22 cellular contexts compared by ENCODE assay signal in the genomic region with DNA sequence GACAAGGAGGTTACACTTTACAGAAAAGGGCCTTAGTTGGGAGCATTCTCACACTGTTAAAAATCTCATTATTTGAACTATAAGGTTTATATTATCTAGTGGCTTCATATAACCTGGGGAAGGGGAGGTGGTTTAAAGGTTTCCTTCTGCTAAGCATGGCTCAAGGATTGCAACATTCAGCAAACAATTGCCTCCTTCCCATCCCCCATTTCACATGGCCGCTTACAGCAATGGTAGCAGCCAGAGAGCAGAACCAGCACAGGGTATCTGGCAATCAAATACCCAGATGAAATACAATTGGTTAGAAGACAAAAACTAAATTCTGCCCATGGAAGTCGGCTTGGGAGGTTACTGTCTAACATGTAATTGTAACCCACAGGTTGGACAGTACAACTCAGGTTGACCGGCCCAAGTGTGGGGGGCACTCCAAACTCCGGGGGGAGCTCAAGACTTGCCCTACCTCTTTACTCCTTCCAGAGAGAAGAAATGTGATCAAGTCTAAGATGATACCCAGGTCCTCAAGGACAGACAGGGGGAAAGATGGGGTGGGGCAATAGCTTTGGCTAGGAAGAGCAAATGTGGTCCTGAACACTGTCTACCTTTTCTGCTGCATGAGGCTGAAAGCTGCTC. TPM values are rescaled to one million over a fixed set of nuclear protein-coding genes. Genes with fewer than 3 reads are reported as not detected.
DNase-seq lines count a peak whose midpoint lies in the region; ATAC-seq, FAIRE-seq and TF ChIP-seq lines count a peak whose summit lies in the region.
"Had no signal": no experiment of that assay in that cellular context is flagged by ENCODE, and none has a peak within 500 bp of the region (broad histone marks: within the 10 kb centered on the region; RNA-seq: fewer than 3 reads in every experiment).

No MANE protein-coding gene starts in this region.

- BruUV-seq in HepG2 (replicated peaks; lab: Mats Ljungman, UMichigan) = no TSS peak

- 0 out of 2 replicates have a peak, but pooled peaks cover 4% of the 10 kb centered on the region for H4K20me1 ChIP-seq in HepG2 (ENCODE audit: insufficient read depth, low read length)

- CTCF ChIA-PET in HepG2 (lab: Yijun Ruan, JAX; ENCODE audit: low intra/inter-chr PET ratio, low total read pairs) = no interaction called here

- H3K9me3 ChIP-seq in WERI-Rb-1 (ENCODE audit: severe bottlenecking) = no peaks in the 10 kb centered on the region
- no peaks in the 10 kb centered on the region for H3K9me3 ChIP-seq in HepG2 (ENCODE audit: low read length)
- H3K9me3 ChIP-seq in esophagus squamous epithelium = no peaks in the 10 kb centered on the region
- H3K9me3 ChIP-seq: ovary, right atrium auricular region, SJCRH30, tibial nerve had no signal

- ATAC-seq in HepG2 (no peak), GM21447 (IDR thresholded peaks at IDR 0.05; ENCODE audit: unreplicated experiment) (no peak)
- ATAC-seq: activated naive CD8-positive, alpha-beta T cell treated with anti-CD3 and anti-CD28 coated beads, Interleukin-2, amount 50 U/mL, for 24 hours; CD8-positive, alpha-beta T cell; natural killer cell; stimulated activated naive CD8-positive, alpha-beta T cell treated with anti-CD3 and anti-CD28 coated beads, Interleukin-15, amount 100 ng/mL, for 72 hours had no signal

- no peak for FAIRE-seq in HepG2 (lab: Jason Lieb, UNC)

- peak; percentile 33; the same call in 1 of the 3 replicates for TF ChIP-seq CTCF in GM12872 (IDR thresholded peaks at IDR 0.05; ENCODE audit: insufficient read depth, low read depth, low read length)
- no peak; the same call in 1 of the 2 replicates for TF ChIP-seq CTCF in WERI-Rb-1 (IDR thresholded peaks at IDR 0.05; ENCODE audit: low read depth, low read length)
- TF ChIP-seq CTCF in HepG2 (CRISPR knock-in tag; IDR thresholded peaks at IDR 0.05) = peak; percentile 50
- TF ChIP-seq CTCF in esophagus squamous epithelium (IDR thresholded peaks at IDR 0.05) = no peak

- TF ChIP-seq RAD21 in HepG2 (CRISPR knock-in tag; IDR thresholded peaks at IDR 0.05) = no peak

- H3K9ac ChIP-seq in HepG2 (ENCODE audit: insufficient read depth, low read depth, low read length) = no peak overlapping the region; the same call in 1 of the 2 replicates

- POLR2A ChIA-PET in HepG2 (lab: Yijun Ruan, JAX) = interaction anchor here (1.5 to 3.9 kb wide), 2 partner anchors 10 to 16 kb away, joined by 5 to 32 read pairs; partner anchors contain the start of gene ETV5

- DNase-seq in KBM-7 (peak; percentile 57), WERI-Rb-1 (peak; percentile 13), HepG2 (ENCODE audit: low spot score) (peak; percentile 58), esophagus squamous epithelium (lab: John Stamatoyannopoulos, UW) (no peak), kidney tubule cell (ENCODE audit: low spot score) (no peak), hippocampal formation (lab: John Stamatoyannopoulos, UW) (no peak)
- DNase-seq: activated gamma-delta T cell; activated naive CD8-positive, alpha-beta T cell treated with anti-CD3 and anti-CD28 coated beads, Interleukin-2, amount 50 U/mL, for 24 hours; CD8-positive, alpha-beta T cell; glutamatergic neuron; natural killer cell; NCI-H1436 treated with DMSO at 0.1 percent for 48 hours; NCI-H526; ovary; PC-9; stimulated activated CD4-positive, alpha-beta T cell treated with anti-CD3 and anti-CD28 coated beads, Interleukin-4, amount 100 ng/mL, for 4 hours; stimulated activated naive CD8-positive, alpha-beta T cell treated with anti-CD3 and anti-CD28 coated beads, Interleukin-15, amount 100 ng/mL, for 72 hours had no signal

- peak overlapping the region; percentile 28 for H3K4me2 ChIP-seq in HepG2 (ENCODE audit: low read depth, low read length)
- H3K4me2 ChIP-seq: PC-9 had no signal

- H3K27me3 ChIP-seq in WERI-Rb-1 (ENCODE audit: insufficient read depth, low read depth, severe bottlenecking) (no peaks in the 10 kb centered on the region), HepG2 (ENCODE audit: control insufficient read depth in 1 of 2, insufficient read depth in 2 of 2, low read length in 2 of 2) (no peaks in the 10 kb centered on the region), esophagus squamous epithelium (no peaks in the 10 kb centered on the region)
- H3K27me3 ChIP-seq: ovary, right atrium auricular region, SJCRH30, tibial nerve had no signal

- no peaks in the 10 kb centered on the region for H3K36me3 ChIP-seq in WERI-Rb-1
- H3K36me3 ChIP-seq in HepG2 (replicated peaks in 1 of 2; ENCODE audit: control insufficient read depth in 1 of 2, insufficient read depth in 2 of 2, low read length in 2 of 2) = peaks cover 11 to 36% of the 10 kb centered on the region in 2 experiments
- no peaks in the 10 kb centered on the region for H3K36me3 ChIP-seq in esophagus squamous epithelium
- H3K36me3 ChIP-seq: ovary, right atrium auricular region, tibial nerve had no signal

- in situ Hi-C loops in KBM-7 (cut with MboI; ENCODE audit: low pct_unique_long_range_greater_than_20kb, low sequenced_read_pairs) (no loop called here), HepG2 (cut with HindIII; ENCODE audit: extremely low pct_ligation_motif_present, low pct_unique_long_range_greater_than_20kb) (no loop called here)

- TF ChIP-seq POLR2A in HepG2 (IDR thresholded peaks at IDR 0.05; ENCODE audit: insufficient read depth in 1 of 2, low read depth in 2 of 2, low read length in 2 of 2) (no peak), esophagus squamous epithelium (IDR thresholded peaks at IDR 0.05) (no peak)

- H3K4me1 ChIP-seq in HepG2 (ENCODE audit: insufficient read depth, low read length) (peaks cover 93% of the 10 kb centered on the region), esophagus squamous epithelium (peaks cover 9 to 26% (median 16%) of the 10 kb centered on the region in 3 donors)

- TF ChIP-seq EP300 in HepG2 (IDR thresholded peaks at IDR 0.05; ENCODE audit: low read depth in 2 of 2, low read length in 2 of 2) = 0 out of 4 replicates have a peak, but pooled peaks of 1 of the 2 experiments have one; percentile 55
- TF ChIP-seq EP300 in HepG2 (CRISPR knock-in tag; IDR thresholded peaks at IDR 0.05; ENCODE audit: borderline replicate concordance) = no peak

- H2AFZ ChIP-seq in HepG2 (ENCODE audit: low read length) = no peak overlapping the region
- H2AFZ ChIP-seq: PC-9 had no signal

- peaks cover 64% of the 10 kb centered on the region for H3K79me2 ChIP-seq in HepG2 (ENCODE audit: insufficient read depth, low read length)

- H3K4me3 ChIP-seq in WERI-Rb-1 (ENCODE audit: low read depth, low read length) = no peak overlapping the region
- H3K4me3 ChIP-seq in HepG2 (replicated peaks in 1 of 3; ENCODE audit: insufficient read depth in 1 of 3, low read depth in 2 of 3, low read length in 3 of 3) = no peak overlapping the region; a peak in 1 of 6 replicates
- H3K4me3 ChIP-seq in esophagus squamous epithelium = no peak overlapping the region
- H3K4me3 ChIP-seq: ovary, PC-9, right atrium auricular region, SJCRH30, tibial nerve had no signal

- 49% methylated on average over 4 of the region's 4 CpGs for WGBS in HepG2 (ENCODE audit: low lambda C conversion rate)
- 79 to 81% methylated on average over 3 to 4 of the region's 4 CpGs for WGBS in esophagus squamous epithelium, 2 donors

- intact Hi-C loops in HepG2 (cut with micrococcal nuclease; ENCODE audit: unreplicated experiment) (loop anchor here (2.0 to 10.0 kb wide), 2 partner anchors 13 to 109 kb away; no protein-coding TSS in a partner anchor), esophagus squamous epithelium (cut with DNase I) (no loop called here)

- H3K27ac ChIP-seq in WERI-Rb-1 (no peak overlapping the region), HepG2 (ENCODE audit: extremely low read length, insufficient read depth, low read length) (peak overlapping the region; percentile 48), esophagus squamous epithelium (no peak overlapping the region)
- H3K27ac ChIP-seq: ovary, PC-9, right atrium auricular region, SJCRH30, tibial nerve had no signal

TF ChIP-seq in HepG2, 621 proteins besides CTCF, POLR2A, EP300 and RAD21 (continues in another document):
- TF ChIP-seq GATAD2A (CRISPR knock-in tag; IDR thresholded peaks at IDR 0.05) (peak; percentile 89), MXD4 (CRISPR knock-in tag; IDR thresholded peaks at IDR 0.05) (0 out of 2 replicates have a peak, but pooled peaks have one; percentile 7)

RNA-seq across cellular contexts. Expression of gene ETV5, which starts 15.5 kb away (rescaled TPM):
- total RNA-seq in HepG2 (2016; rRNA removed; fragmentation: Illumina TruSeq; extraction: Trizol) = 52.9 and 60.0 TPM in 2 replicates
- 27.8 and 54.7 TPM in 2 replicates for total RNA-seq in HepG2 (2016; cell fraction: cytosol; rRNA removed; fragmentation: Illumina TruSeq; extraction: Trizol; ENCODE audit: low read depth)
- 49.8 and 52.0 TPM in 2 replicates for total RNA-seq in HepG2 (2016; cell fraction: insoluble cytoplasmic fraction; rRNA removed; fragmentation: Illumina TruSeq; extraction: Trizol)
- 37.5 and 57.5 TPM in 2 replicates for total RNA-seq in HepG2 (2016; cell fraction: membrane; rRNA removed; fragmentation: Illumina TruSeq; extraction: Trizol)
- total RNA-seq in HepG2 (2016; cell fraction: nucleus; rRNA removed; fragmentation: Illumina TruSeq; extraction: Trizol) = 44.1 and 46.9 TPM in 2 replicates
- polyA plus RNA-seq in HepG2 (2011; rRNA removed) = 42.3 and 57.2 TPM in 2 replicates
- 34.8 and 41.1 TPM in 2 replicates for polyA plus RNA-seq in HepG2 (2011; cell fraction: cytosol; rRNA removed)
- polyA plus RNA-seq in HepG2 (2011; cell fraction: nucleus; rRNA removed) = 45.2 and 55.0 TPM in 2 replicates
- 46.8 and 64.1 TPM in 2 replicates for polyA plus RNA-seq in HepG2 (2012)
- 29.3 and 46.0 TPM in 2 replicates for polyA plus RNA-seq in HepG2 (2016; cell fraction: cytosol; fragmentation: Illumina TruSeq; extraction: Trizol; ENCODE audit: low read depth)
- polyA plus RNA-seq in HepG2 (2016; cell fraction: insoluble cytoplasmic fraction; fragmentation: Illumina TruSeq; extraction: Trizol; ENCODE audit: low read depth) = 50.0 and 52.3 TPM in 2 replicates
- polyA plus RNA-seq in HepG2 (2016; cell fraction: membrane; fragmentation: Illumina TruSeq; extraction: Trizol; ENCODE audit: low read depth) = 21.9 and 34.1 TPM in 2 replicates
- 33.7 and 38.9 TPM in 2 replicates for polyA plus RNA-seq in HepG2 (2016; cell fraction: nucleus; fragmentation: Illumina TruSeq; extraction: Trizol; ENCODE audit: insufficient read depth, low read depth)
- polyA minus RNA-seq in HepG2 (2011; rRNA and poly(A)+ RNA removed; ENCODE audit: low replicate concordance) = 3.4 and 180 TPM in 2 replicates
- polyA minus RNA-seq in HepG2 (2011; cell fraction: cytosol; rRNA and poly(A)+ RNA removed) = 63.8 and 68.6 TPM in 2 replicates
- polyA minus RNA-seq in HepG2 (2011; cell fraction: nucleus; rRNA and poly(A)+ RNA removed) = 116 and 144 TPM in 2 replicates
- 1 to 10 TPM; 1.7 to 6.7 (median 5.0) TPM for total RNA-seq in esophagus squamous epithelium

Comparison
In these comparisons a context has a peak if more than half of its experiments do, and no peak if none do; other contexts are left out.
1. CTCF ChIP-seq: peak in GM12872 (single experiment) and HepG2 (single experiment); none in WERI-Rb-1 (single experiment) and esophagus squamous epithelium (0 of 6).
2. DNase-seq: peak in KBM-7 (single experiment), WERI-Rb-1 (single experiment) and HepG2 (single experiment); none in esophagus squamous epithelium (single experiment), kidney tubule cell (single experiment) and hippocampal formation (0 of 2).